In the genomic region with DNA sequence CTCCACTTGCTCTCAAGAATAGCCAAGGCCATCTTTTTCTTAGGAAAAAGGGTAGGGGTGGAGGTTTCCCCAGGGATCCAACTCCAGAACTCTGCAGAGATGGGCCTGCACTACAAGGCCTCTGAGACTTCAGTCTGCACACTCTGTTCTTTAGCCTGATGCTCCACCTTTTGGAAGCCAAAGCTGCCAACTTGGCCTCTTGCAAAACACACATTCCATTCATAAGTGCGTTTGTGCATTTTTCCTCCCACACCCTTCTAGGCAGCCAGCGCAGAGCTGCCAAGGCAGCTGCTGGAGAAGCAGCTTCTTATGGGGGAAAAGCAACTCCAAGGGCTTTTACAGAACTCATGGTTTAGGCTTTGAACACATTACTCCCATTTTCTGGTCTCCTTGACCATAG, we compare ENCODE assay signal across 9 cellular contexts. TPM values are rescaled to one million over a fixed set of nuclear protein-coding genes. Genes with fewer than 3 reads are reported as not detected.
DNase-seq lines count a peak whose midpoint lies in the region; ATAC-seq and TF ChIP-seq lines count a peak whose summit lies in the region.
"Had no signal": no experiment of that assay in that cellular context is flagged by ENCODE, and none has a peak within 500 bp of the region (broad histone marks: within the 10 kb centered on the region; RNA-seq: fewer than 3 reads in every experiment).

No MANE protein-coding gene starts in this region.

- ATAC-seq in natural killer cell treated with Interleukin-12 subunit alpha and Interleukin-12 subunit beta and Interleukin-15 and Interleukin-18, amount 100 ng/mL, for 72 hours, result no peak
- ATAC-seq in HG03039 (IDR thresholded peaks at IDR 0.05; ENCODE audit: unreplicated experiment) (no peak), HG03175 (IDR thresholded peaks at IDR 0.05; ENCODE audit: unreplicated experiment) (no peak)
- no peak for ATAC-seq in stimulated activated naive CD8-positive, alpha-beta T cell treated with anti-CD3 and anti-CD28 coated beads, Interleukin-15, amount 100 ng/mL, for 72 hours

- H3K4me1 Mint-ChIP-seq in natural killer cell treated with Interleukin-12 subunit alpha and Interleukin-12 subunit beta and Interleukin-15 and Interleukin-18, amount 100 ng/mL, for 72 hours (ENCODE audit: low read depth in 2 of 2), result peaks cover 33 to 43% of the 10 kb centered on the region in 2 donors
- H3K4me1 Mint-ChIP-seq in stimulated activated naive CD8-positive, alpha-beta T cell treated with anti-CD3 and anti-CD28 coated beads, Interleukin-15, amount 100 ng/mL, for 72 hours, result peaks cover 8% of the 10 kb centered on the region

- CTCF ChIA-PET in A673 (lab: Charles Lee), result no interaction called here

- peaks cover 13% of the 10 kb centered on the region for H3K36me3 Mint-ChIP-seq in natural killer cell treated with Interleukin-12 subunit alpha and Interleukin-12 subunit beta and Interleukin-15 and Interleukin-18, amount 100 ng/mL, for 72 hours

- no peak overlapping the region for H2AFZ ChIP-seq in fibroblast of lung (ENCODE audit: low read length)

- H3K27ac Mint-ChIP-seq in natural killer cell treated with Interleukin-12 subunit alpha and Interleukin-12 subunit beta and Interleukin-15 and Interleukin-18, amount 100 ng/mL, for 72 hours, result no peak overlapping the region
- H3K27ac Mint-ChIP-seq in stimulated activated naive CD8-positive, alpha-beta T cell treated with anti-CD3 and anti-CD28 coated beads, Interleukin-15, amount 100 ng/mL, for 72 hours, result no peak overlapping the region

- H3K4me3 Mint-ChIP-seq in natural killer cell treated with Interleukin-12 subunit alpha and Interleukin-12 subunit beta and Interleukin-15 and Interleukin-18, amount 100 ng/mL, for 72 hours, result no peak overlapping the region
- H3K4me3 Mint-ChIP-seq in stimulated activated naive CD8-positive, alpha-beta T cell treated with anti-CD3 and anti-CD28 coated beads, Interleukin-15, amount 100 ng/mL, for 72 hours, result no peak overlapping the region

- H3K4me3 ChIP-seq in A673 (ENCODE audit: low read depth, low read length, poor library complexity, severe bottlenecking), result no peak overlapping the region
- no peak overlapping the region for H3K4me3 ChIP-seq in fibroblast of lung (replicated peaks in 1 of 4; ENCODE audit: control extremely low read depth in 1 of 4, insufficient read depth in 1 of 4, low read depth in 3 of 4, low read length in 4 of 4)

- H3K27me3 Mint-ChIP-seq in natural killer cell treated with Interleukin-12 subunit alpha and Interleukin-12 subunit beta and Interleukin-15 and Interleukin-18, amount 100 ng/mL, for 72 hours, result no peaks in the 10 kb centered on the region
- H3K27me3 Mint-ChIP-seq in stimulated activated naive CD8-positive, alpha-beta T cell treated with anti-CD3 and anti-CD28 coated beads, Interleukin-15, amount 100 ng/mL, for 72 hours, result no peaks in the 10 kb centered on the region

- TF ChIP-seq CTCF in A673 (conservative IDR thresholded peaks at IDR 0.05; ENCODE audit: low read depth, low read length), result no peak
- TF ChIP-seq CTCF in fibroblast of lung (conservative IDR thresholded peaks at IDR 0.05 in 1 of 2, IDR thresholded peaks at IDR 0.05 in 1 of 2; ENCODE audit: low read depth in 1 of 2, low read length in 2 of 2), result no peak

- H3K9me3 Mint-ChIP-seq in natural killer cell treated with Interleukin-12 subunit alpha and Interleukin-12 subunit beta and Interleukin-15 and Interleukin-18, amount 100 ng/mL, for 72 hours, result no peaks in the 10 kb centered on the region
- H3K9me3 Mint-ChIP-seq in stimulated activated naive CD8-positive, alpha-beta T cell treated with anti-CD3 and anti-CD28 coated beads, Interleukin-15, amount 100 ng/mL, for 72 hours, result no peaks in the 10 kb centered on the region

- no peaks in the 10 kb centered on the region for H3K4me1 ChIP-seq in A673 (ENCODE audit: insufficient read depth, low read length, poor library complexity, severe bottlenecking)
- H3K4me1 ChIP-seq in fibroblast of lung (ENCODE audit: control insufficient read depth, extremely low read depth, insufficient read depth, low read length), result peaks cover 10% of the 10 kb centered on the region

- H3K27me3 ChIP-seq in A673 (replicated peaks; ENCODE audit: insufficient read depth, low read depth, low read length, poor library complexity), result no peaks in the 10 kb centered on the region
- H3K27me3 ChIP-seq in fibroblast of lung (ENCODE audit: control insufficient read depth, insufficient read depth, low read length), result no peaks in the 10 kb centered on the region

- BruUV-seq in A673 (replicated peaks; lab: Mats Ljungman, UMichigan), result no TSS peak

- peaks cover 2% of the 10 kb centered on the region for H3K79me2 ChIP-seq in fibroblast of lung (ENCODE audit: control insufficient read depth, insufficient read depth, low read length)

- DNase-seq in A673 (ENCODE audit: low spot score) (peak; percentile 63), NCI-H226 (peak; percentile 97), fibroblast of lung (ENCODE audit: low read depth in 2 of 2) (peak; percentile 96 to 97), myocyte (ENCODE audit: low read depth) (peak; percentile 88)
- no peak for DNase-seq in natural killer cell treated with Interleukin-12 subunit alpha and Interleukin-12 subunit beta and Interleukin-15 and Interleukin-18, amount 100 ng/mL, for 72 hours (ENCODE audit: low spot score)
- DNase-seq in stimulated activated naive CD8-positive, alpha-beta T cell treated with anti-CD3 and anti-CD28 coated beads, Interleukin-15, amount 100 ng/mL, for 72 hours, result no peak

- peak overlapping the region; percentile 4 for H3K4me2 ChIP-seq in fibroblast of lung (ENCODE audit: extremely low read depth, insufficient read depth, low read length)

- no peaks in the 10 kb centered on the region for H4K20me1 ChIP-seq in fibroblast of lung (ENCODE audit: control insufficient read depth, extremely low read depth, insufficient read depth, low read length)

- H3K27ac ChIP-seq in A673 (ENCODE audit: low read depth, low read length, poor library complexity, severe bottlenecking) (no peak overlapping the region), fibroblast of lung (ENCODE audit: insufficient read depth, low read length) (peak overlapping the region; percentile 21)
- H3K27ac ChIP-seq: C4-2B had no signal

- POLR2A ChIA-PET in A673 (lab: Charles Lee; ENCODE audit: low non-redundant PET), result no interaction called here

- H3K36me3 ChIP-seq in A673 (ENCODE audit: insufficient read depth, low read length, poor library complexity, severe bottlenecking), result no peaks in the 10 kb centered on the region
- H3K36me3 ChIP-seq in fibroblast of lung (ENCODE audit: control insufficient read depth, insufficient read depth, low read length), result peaks cover 4% of the 10 kb centered on the region

- intact Hi-C loops in A673 (cut with micrococcal nuclease; ENCODE audit: unreplicated experiment), result loop anchor here (5.0 to 10.0 kb wide), 3 partner anchors 93 to 296 kb away; no protein-coding TSS in a partner anchor

- H3K9me3 ChIP-seq in A673 (ENCODE audit: low read depth, low read length, poor library complexity, severe bottlenecking) (no peaks in the 10 kb centered on the region), fibroblast of lung (ENCODE audit: control insufficient read depth, insufficient read depth, low read depth, low read length) (no peaks in the 10 kb centered on the region)

- H3K9ac ChIP-seq in fibroblast of lung (ENCODE audit: insufficient read depth, low read length), result no peak overlapping the region

RNA-seq across cellular contexts. Expression of a gene that starts 45.3 kb away (rescaled TPM):
- total RNA-seq in A673 (2021), result 9.1 TPM in 2 replicates
- 3.1 and 9.1 TPM in 2 replicates for total RNA-seq in fibroblast of lung
- polyA plus RNA-seq in fibroblast of lung, result 5.6 and 8.0 TPM in 2 replicates
- polyA plus RNA-seq in fibroblast of lung (2012), result 4.3 and 7.6 TPM in 2 replicates
- polyA minus RNA-seq in fibroblast of lung (ENCODE audit: low replicate concordance), result 3.0 and 10.1 TPM in 2 replicates
- 5.7 and 7.2 TPM in 2 replicates for total RNA-seq in myocyte
- 3.2 TPM for polyA plus RNA-seq in myocyte (2012)
- total RNA-seq in natural killer cell treated with Interleukin-12 subunit alpha and Interleukin-12 subunit beta and Interleukin-15 and Interleukin-18, amount 100 ng/mL, for 72 hours, result 10 to 100 TPM in 1 of 2 donors, 1 to 10 TPM in 1; 8.3 to 15.8 TPM

RNA-seq across cellular contexts. Expression of a gene that starts 45.3 kb away (rescaled TPM):
- total RNA-seq in A673 (2021) (24.9 and 27.1 TPM in 2 replicates), fibroblast of lung (22.3 and 30.1 TPM in 2 replicates), myocyte (20.1 and 27.1 TPM in 2 replicates)
- 10.5 and 14.5 TPM in 2 replicates for polyA plus RNA-seq in fibroblast of lung
- 7.5 and 12.1 TPM in 2 replicates for polyA plus RNA-seq in fibroblast of lung (2012)
- 0.31 and 0.48 TPM in 2 replicates for polyA minus RNA-seq in fibroblast of lung (ENCODE audit: low replicate concordance)
- polyA plus RNA-seq in myocyte (2012), result 9.0 TPM
- 10 to 100 TPM; 14.7 to 22.8 TPM for total RNA-seq in natural killer cell treated with Interleukin-12 subunit alpha and Interleukin-12 subunit beta and Interleukin-15 and Interleukin-18, amount 100 ng/mL, for 72 hours

RNA-seq across cellular contexts. Expression of a gene that starts 48.6 kb away (rescaled TPM):
- total RNA-seq in A673 (2021) (12.4 and 12.7 TPM in 2 replicates), fibroblast of lung (30.8 and 42.8 TPM in 2 replicates), myocyte (18.8 TPM in 2 replicates)
- polyA plus RNA-seq in fibroblast of lung, result 18.7 and 20.4 TPM in 2 replicates
- 13.6 and 17.0 TPM in 2 replicates for polyA plus RNA-seq in fibroblast of lung (2012)
- 13.3 and 22.0 TPM in 2 replicates for polyA minus RNA-seq in fibroblast of lung (ENCODE audit: low replicate concordance)
- 21.7 TPM for polyA plus RNA-seq in myocyte (2012)
- total RNA-seq in natural killer cell treated with Interleukin-12 subunit alpha and Interleukin-12 subunit beta and Interleukin-15 and Interleukin-18, amount 100 ng/mL, for 72 hours, result 10 to 100 TPM; 36.7 to 47.4 TPM

RNA-seq across cellular contexts. Expression of a gene that starts 49.0 kb away (rescaled TPM):
- total RNA-seq in A673 (2021) (14.3 and 21.4 TPM in 2 replicates), fibroblast of lung (87.1 and 131 TPM in 2 replicates), myocyte (54.9 and 77.8 TPM in 2 replicates)
- polyA plus RNA-seq in fibroblast of lung, result 54.9 and 55.3 TPM in 2 replicates
- polyA plus RNA-seq in fibroblast of lung (2012), result 39.0 and 42.7 TPM in 2 replicates
- 1.4 TPM in 2 replicates for polyA minus RNA-seq in fibroblast of lung (ENCODE audit: low replicate concordance)
- 30.8 TPM for polyA plus RNA-seq in myocyte (2012)
- total RNA-seq in natural killer cell treated with Interleukin-12 subunit alpha and Interleukin-12 subunit beta and Interleukin-15 and Interleukin-18, amount 100 ng/mL, for 72 hours, result 10 to 100 TPM; 39.0 to 52.2 TPM

Comparison
In these comparisons a context has a peak if more than half of its experiments do, and no peak if none do; other contexts are left out.
1. DNase-seq: peak in A673 (single experiment), NCI-H226 (single experiment), fibroblast of lung (2 of 2) and myocyte (single experiment); none in natural killer cell treated with Interleukin-12 subunit alpha and Interleukin-12 subunit beta and Interleukin-15 and Interleukin-18, amount 100 ng/mL, for 72 hours (single experiment) and stimulated activated naive CD8-positive, alpha-beta T cell treated with anti-CD3 and anti-CD28 coated beads, Interleukin-15, amount 100 ng/mL, for 72 hours (0 of 2).